ENCODE assay signal across 11 cellular contexts in genomic region chr7:6531492-6532279, GRCh38. TPM values are rescaled to one million over a fixed set of nuclear protein-coding genes. Genes with fewer than 3 reads are reported as not detected.
A peak's percentile ranks its signal among the peaks of the same experiment; 100 is the strongest.
DNase-seq lines count a peak whose midpoint lies in the region; ATAC-seq and TF ChIP-seq lines count a peak whose summit lies in the region.
"Had no signal": no experiment of that assay in that cellular context is flagged by ENCODE, and none has a peak within 500 bp of the region (broad histone marks: within the 10 kb centered on the region; RNA-seq: fewer than 3 reads in every experiment).

No MANE protein-coding gene starts in this region.

- no peak overlapping the region for H3K9ac ChIP-seq in SK-N-SH
- H3K9ac ChIP-seq: KMS-11 had no signal

- H3K27me3 Mint-ChIP-seq in osteocyte (ENCODE audit: unreplicated experiment) = peaks cover 54% of the 10 kb centered on the region

- no peaks in the 10 kb centered on the region for H3K9me2 ChIP-seq in SK-N-SH

- peak overlapping the region; percentile 53 for H3K4me3 Mint-ChIP-seq in osteocyte (ENCODE audit: unreplicated experiment)

- H3K79me2 ChIP-seq in SK-N-SH (ENCODE audit: insufficient read depth) = no peaks in the 10 kb centered on the region

- no peak for DNase-seq in SK-N-SH
- no peak for DNase-seq in Jurkat, Clone E6-1 (ENCODE audit: low read depth, low spot score)
- no peak for DNase-seq in effector memory CD4-positive, alpha-beta T cell
- no peak for DNase-seq in osteocyte (ENCODE audit: extremely low spot score, unreplicated experiment)
- no peak for DNase-seq in NOMO-1 treated with dmso at 0.1 percent for 144 hours (lab: John Stamatoyannopoulos, UW; ENCODE audit: unreplicated experiment)
- DNase-seq in NCI-H774 (lab: John Stamatoyannopoulos, UW) = no peak
- no peak for DNase-seq in inferior parietal cortex (ENCODE audit: extremely low spot score)
- DNase-seq: NCI-H446 had no signal

- H3K36me3 Mint-ChIP-seq in osteocyte (ENCODE audit: unreplicated experiment) = no peaks in the 10 kb centered on the region

- H3K4me2 ChIP-seq in SK-N-SH = peak overlapping the region; percentile 80; the same call in 1 of the 2 replicates
- H3K4me2 ChIP-seq: KMS-11 had no signal

- H3K4me1 ChIP-seq in SK-N-SH (ENCODE audit: control insufficient read depth in 1 of 2, insufficient read depth in 2 of 2, low read depth in 1 of 2, low read length in 1 of 2) = peaks cover 0 to 7% of the 10 kb centered on the region in 2 experiments; a peak in 1 of 4 replicates
- H3K4me1 ChIP-seq in effector memory CD4-positive, alpha-beta T cell (ENCODE audit: control insufficient read depth, insufficient read depth, low read length, poor library complexity, severe bottlenecking) = peaks cover 7% of the 10 kb centered on the region

- peaks cover 53% of the 10 kb centered on the region for H3K27me3 ChIP-seq in SK-N-SH (ENCODE audit: insufficient read depth)
- H3K27me3 ChIP-seq in effector memory CD4-positive, alpha-beta T cell (replicated peaks; ENCODE audit: control insufficient read depth, insufficient read depth, low read length, poor library complexity, severe bottlenecking) = peaks cover 10% of the 10 kb centered on the region

- 41% methylated on average over 17 of the region's 19 CpGs for WGBS in SK-N-SH (ENCODE audit: low lambda C conversion rate)

- peaks cover 11% of the 10 kb centered on the region for H3K4me1 Mint-ChIP-seq in osteocyte (ENCODE audit: unreplicated experiment)

- no peak overlapping the region for H2AFZ ChIP-seq in SK-N-SH (ENCODE audit: low read depth)

- TF ChIP-seq CTCF in SK-N-SH (IDR thresholded peaks at IDR 0.05) (no peak), osteocyte (IDR thresholded peaks at IDR 0.05) (no peak)

- no peaks in the 10 kb centered on the region for H3F3A ChIP-seq in SK-N-SH (replicated peaks; ENCODE audit: insufficient read depth)

- H3K9me3 ChIP-seq in SK-N-SH = no peaks in the 10 kb centered on the region
- H3K9me3 ChIP-seq in effector memory CD4-positive, alpha-beta T cell (ENCODE audit: control insufficient read depth, low read length) = no peaks in the 10 kb centered on the region

- no peaks in the 10 kb centered on the region for H4K20me1 ChIP-seq in SK-N-SH (ENCODE audit: insufficient read depth)

- no peak for TF ChIP-seq RAD21 in SK-N-SH (IDR thresholded peaks at IDR 0.05; ENCODE audit: low read length)

- H3K36me3 ChIP-seq in SK-N-SH (replicated peaks in 1 of 2; ENCODE audit: control insufficient read depth in 1 of 2, insufficient read depth in 2 of 2, low read length in 1 of 2) = no peaks in the 10 kb centered on the region
- no peaks in the 10 kb centered on the region for H3K36me3 ChIP-seq in effector memory CD4-positive, alpha-beta T cell (ENCODE audit: control insufficient read depth, insufficient read depth, low read length)

- H3K9me3 Mint-ChIP-seq in osteocyte (ENCODE audit: unreplicated experiment) = no peaks in the 10 kb centered on the region

- H3K27ac Mint-ChIP-seq in osteocyte (ENCODE audit: unreplicated experiment) = no peak overlapping the region

- H3K27ac ChIP-seq in SK-N-SH (ENCODE audit: low read depth in 2 of 2, low read length in 1 of 2) = no peak overlapping the region
- H3K27ac ChIP-seq in effector memory CD4-positive, alpha-beta T cell (ENCODE audit: insufficient read depth, low read length, poor library complexity, severe bottlenecking) = no peak overlapping the region
- H3K27ac ChIP-seq: 22Rv1, KMS-11 had no signal

- no peak for ATAC-seq in SK-N-SH treated with all-trans-retinoic acid at 6 μM for 48 hours

- no peak overlapping the region for H3K4me3 ChIP-seq in SK-N-SH (ENCODE audit: low read depth in 2 of 2, low read length in 1 of 2)
- peak overlapping the region; percentile 69 for H3K4me3 ChIP-seq in Jurkat, Clone E6-1 (ENCODE audit: low read length)
- peak overlapping the region; percentile 53 for H3K4me3 ChIP-seq in effector memory CD4-positive, alpha-beta T cell (ENCODE audit: insufficient read depth, low read depth, low read length, poor library complexity, severe bottlenecking)

- CTCF ChIA-PET in SK-N-SH (lab: Yijun Ruan, JAX) = interaction anchor here (0.9 to 2.1 kb wide), 6 partner anchors 12 to 58 kb away, joined by 4 to 10 read pairs (median 6); partner anchors contain the start of gene INTS15

- no peak for TF ChIP-seq EP300 in SK-N-SH (IDR thresholded peaks at IDR 0.05; ENCODE audit: borderline replicate concordance in 1 of 2, low read depth in 1 of 2, low read length in 1 of 2)

- POLR2A ChIA-PET in SK-N-SH (lab: Yijun Ruan, JAX) = no interaction called here

TF ChIP-seq in SK-N-SH, 30 proteins besides CTCF, POLR2A, EP300 and RAD21:
- no peak for TF ChIP-seq MAX (IDR thresholded peaks at IDR 0.05; ENCODE audit: low read depth)
- TF ChIP-seq NRF1 (IDR thresholded peaks at IDR 0.05; ENCODE audit: low read depth, low read length) = no peak
- no peak for TF ChIP-seq EZH2phosphoT487 (IDR thresholded peaks at IDR 0.05; ENCODE audit: borderline replicate concordance, low read depth)
- TF ChIP-seq JUND (IDR thresholded peaks at IDR 0.05) = no peak
- no peak for TF ChIP-seq NFIC (IDR thresholded peaks at IDR 0.05; ENCODE audit: borderline replicate concordance)
- TF ChIP-seq TEAD4 (IDR thresholded peaks at IDR 0.05; ENCODE audit: borderline replicate concordance, insufficient read depth) = no peak
- TF ChIP-seq ELF1 (IDR thresholded peaks at IDR 0.05) = no peak
- TF ChIP-seq RXRA (IDR thresholded peaks at IDR 0.05; ENCODE audit: borderline replicate concordance, low read depth) = no peak
- TF ChIP-seq FOXJ3 (CRISPR knock-in tag; IDR thresholded peaks at IDR 0.05) = no peak

TF ChIP-seq in SK-N-SH treated with all-trans-retinoic acid at 6 μM for 48 hours, 23 proteins besides CTCF, POLR2A, EP300 and RAD21 (continues in another document):
- no peak for TF ChIP-seq RARB (CRISPR knock-in tag; IDR thresholded peaks at IDR 0.05)
- TF ChIP-seq CREB5 (CRISPR knock-in tag; IDR thresholded peaks at IDR 0.05; ENCODE audit: low read depth) = no peak
- no peak for TF ChIP-seq ZNF565 (CRISPR knock-in tag; conservative IDR thresholded peaks at IDR 0.05; ENCODE audit: low read depth)
- no peak for TF ChIP-seq ZFP3 (CRISPR knock-in tag; IDR thresholded peaks at IDR 0.05)
- TF ChIP-seq ZC3H10 (CRISPR knock-in tag; IDR thresholded peaks at IDR 0.05) = no peak
- no peak for TF ChIP-seq BACH2 (CRISPR knock-in tag; IDR thresholded peaks at IDR 0.05; ENCODE audit: borderline replicate concordance)
- TF ChIP-seq PPARA (CRISPR knock-in tag; IDR thresholded peaks at IDR 0.05; ENCODE audit: borderline replicate concordance) = no peak
- no peak for TF ChIP-seq OSR1 (CRISPR knock-in tag; IDR thresholded peaks at IDR 0.05)
- no peak for TF ChIP-seq ISL1 (CRISPR knock-in tag; IDR thresholded peaks at IDR 0.05)
- TF ChIP-seq ARNTL (CRISPR knock-in tag; IDR thresholded peaks at IDR 0.05; ENCODE audit: borderline replicate concordance, low read depth) = no peak
- TF ChIP-seq TOX (CRISPR knock-in tag; IDR thresholded peaks at IDR 0.05; ENCODE audit: borderline replicate concordance) = no peak
- TF ChIP-seq TCF4 (CRISPR knock-in tag; IDR thresholded peaks at IDR 0.05; ENCODE audit: borderline replicate concordance) = no peak
- TF ChIP-seq PATZ1 (CRISPR knock-in tag; IDR thresholded peaks at IDR 0.05; ENCODE audit: borderline replicate concordance) = no peak
- TF ChIP-seq ZFP30 (CRISPR knock-in tag; IDR thresholded peaks at IDR 0.05) = no peak

RNA-seq across cellular contexts. Expression of gene GRID2IP, which starts 19.6 kb away (rescaled TPM):
- polyA plus RNA-seq in SK-N-SH (2012; rRNA removed) = 0.03 and 0.06 TPM in 2 replicates
- polyA plus RNA-seq in SK-N-SH (2012; cell fraction: cytosol; rRNA removed) = 0.03 and 0.04 TPM in 2 replicates
- 0.15 and 0.27 TPM in 2 replicates for polyA plus RNA-seq in SK-N-SH (2012; cell fraction: nucleus; rRNA removed)
- polyA plus RNA-seq in Jurkat, Clone E6-1 (2012; ENCODE audit: insufficient read depth, insufficient read length) = 0.54 TPM
- total RNA-seq in osteocyte = 0.10 and 0.13 TPM in 2 replicates

RNA-seq across cellular contexts. Expression of gene ZDHHC4, which starts 45.6 kb away (rescaled TPM):
- polyA plus RNA-seq in SK-N-SH (2012; rRNA removed) = 169 and 178 TPM in 2 replicates
- 151 and 174 TPM in 2 replicates for polyA plus RNA-seq in SK-N-SH (2012; cell fraction: cytosol; rRNA removed)
- polyA plus RNA-seq in SK-N-SH (2012; cell fraction: nucleus; rRNA removed) = 96.9 and 98.5 TPM in 2 replicates
- polyA plus RNA-seq in Jurkat, Clone E6-1 (2012; ENCODE audit: insufficient read depth, insufficient read length) = 115 TPM
- total RNA-seq in osteocyte = 62.2 and 63.5 TPM in 2 replicates

RNA-seq across cellular contexts. Expression of gene KDELR2, which starts 47.7 kb away (rescaled TPM):
- 122 and 136 TPM in 2 replicates for polyA plus RNA-seq in SK-N-SH (2012; rRNA removed)
- polyA plus RNA-seq in SK-N-SH (2012; cell fraction: cytosol; rRNA removed) = 151 and 153 TPM in 2 replicates
- 68.5 and 84.0 TPM in 2 replicates for polyA plus RNA-seq in SK-N-SH (2012; cell fraction: nucleus; rRNA removed)
- polyA plus RNA-seq in Jurkat, Clone E6-1 (2012; ENCODE audit: insufficient read depth, insufficient read length) = 79.8 TPM
- 196 and 197 TPM in 2 replicates for total RNA-seq in osteocyte

RNA-seq across cellular contexts. Expression of gene INTS15, which starts 58.1 kb away (rescaled TPM):
- polyA plus RNA-seq in SK-N-SH (2012; rRNA removed) = 31.3 and 39.1 TPM in 2 replicates
- 23.3 and 29.6 TPM in 2 replicates for polyA plus RNA-seq in SK-N-SH (2012; cell fraction: cytosol; rRNA removed)
- 45.0 and 62.8 TPM in 2 replicates for polyA plus RNA-seq in SK-N-SH (2012; cell fraction: nucleus; rRNA removed)
- polyA plus RNA-seq in Jurkat, Clone E6-1 (2012; ENCODE audit: insufficient read depth, insufficient read length) = 85.1 TPM
- 36.5 and 40.3 TPM in 2 replicates for total RNA-seq in osteocyte

Comparison
In these comparisons a context has a peak if more than half of its experiments do, and no peak if none do; other contexts are left out.
1. H3K4me3 ChIP-seq: peak in Jurkat, Clone E6-1 (single experiment) and effector memory CD4-positive, alpha-beta T cell (single experiment); none in SK-N-SH (0 of 2).